In the genomic region with DNA sequence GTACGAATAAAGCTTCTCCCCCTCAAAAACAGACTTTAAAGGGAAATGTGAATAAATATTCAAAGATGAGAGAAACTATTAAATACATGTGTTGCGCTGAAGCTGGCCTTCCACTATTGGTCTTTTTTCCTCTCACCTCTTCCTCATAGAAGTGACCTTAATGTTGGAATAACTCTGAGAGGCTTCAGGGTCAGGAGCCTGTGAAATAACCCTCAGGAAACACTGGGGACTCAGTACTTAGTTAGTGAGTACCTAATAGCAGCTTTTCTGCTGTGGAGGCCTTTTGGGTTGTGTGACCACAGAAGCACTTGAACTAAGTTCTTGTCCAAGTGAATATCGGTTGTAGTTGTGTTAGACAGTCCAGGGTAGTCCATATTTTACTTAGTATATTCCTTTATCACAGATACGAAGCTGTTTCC, we compare ENCODE assay signal across 1 cellular context.
TF ChIP-seq lines count a peak whose summit lies in the region.

No MANE protein-coding gene starts in this region.

TF ChIP-seq in H1, 55 proteins besides CTCF, POLR2A, EP300 and RAD21 (continued from another document):
- no peak for TF ChIP-seq RNF2 (IDR thresholded peaks at IDR 0.05; ENCODE audit: borderline replicate concordance, low read depth, low read length, missing control alignments, poor library complexity, severe bottlenecking)
- no peak for TF ChIP-seq BCL11A (IDR thresholded peaks at IDR 0.05; ENCODE audit: low read depth in 2 of 2, low read length in 2 of 2)
- TF ChIP-seq KDM1A (IDR thresholded peaks at IDR 0.05; ENCODE audit: borderline replicate concordance, low read length), result no peak
